Comparison of ENCODE assay signal across 8 cellular contexts in genomic region chr13:99269627-99270252, GRCh38. TPM values are rescaled to one million over a fixed set of nuclear protein-coding genes. Genes with fewer than 3 reads are reported as not detected.
DNase-seq lines count a peak whose midpoint lies in the region; ATAC-seq and TF ChIP-seq lines count a peak whose summit lies in the region.

No MANE protein-coding gene starts in this region.

- intact Hi-C loops in testis (cut with DNase I; ENCODE audit: low total_unique reads): loop anchor here (5.0 kb wide), 2 partner anchors 92 to 168 kb away; no protein-coding TSS in a partner anchor

- H3K27ac ChIP-seq in testis: peak overlapping the region in 1 of 2 donors; percentile 41

- peak; percentile 39 for DNase-seq in AG08396 (ENCODE audit: low spot score)
- no peak for DNase-seq in GM12864 (ENCODE audit: low read depth)
- DNase-seq in NCI-H2171 treated with DMSO at 0.1 percent for 48 hours (lab: John Stamatoyannopoulos, UW): peak; percentile 53
- peak; percentile 68 for DNase-seq in astrocyte of the hippocampus (ENCODE audit: low read depth, low spot score)
- peak; percentile 76 for DNase-seq in iris pigment epithelial cell (ENCODE audit: low read depth)
- DNase-seq in testis: no peak

- TF ChIP-seq CTCF in GM12864 (IDR thresholded peaks at IDR 0.05; ENCODE audit: low read depth, low read length, missing control alignments) (peak; percentile 66), testis (IDR thresholded peaks at IDR 0.05) (peak; percentile 62 to 84 (median 68))

- no peaks in the 10 kb centered on the region for H3K36me3 ChIP-seq in testis (ENCODE audit: low read depth, missing control alignments)

- ATAC-seq in HG02840 (IDR thresholded peaks at IDR 0.05; ENCODE audit: low FRiP score, unreplicated experiment): peak; percentile 65
- ATAC-seq in HG02623 (IDR thresholded peaks at IDR 0.05; ENCODE audit: unreplicated experiment): no peak

- no peaks in the 10 kb centered on the region for H3K9me3 ChIP-seq in testis

- WGBS in testis, 2 donors: 60 to 67% methylated on average over 3 of the region's 3 CpGs

- no peaks in the 10 kb centered on the region for H3K27me3 ChIP-seq in testis

- no peak for TF ChIP-seq POLR2A in testis (IDR thresholded peaks at IDR 0.05)

- H3K4me1 ChIP-seq in testis: peaks cover 15% of the 10 kb centered on the region

- H3K4me3 ChIP-seq in GM12864 (ENCODE audit: low read depth, low read length): no peak overlapping the region
- H3K4me3 ChIP-seq in testis: no peak overlapping the region

RNA-seq across cellular contexts. Expression of gene GPR18, which starts 11.6 kb away (rescaled TPM):
- total RNA-seq in testis: 10 to 100 TPM in 1 of 2 donors, 1 to 10 TPM in 1; 8.5 to 16.6 TPM
- 18.0 TPM for polyA plus RNA-seq in testis (ENCODE audit: insufficient read depth, low read depth, low replicate concordance)

RNA-seq across cellular contexts. Expression of gene GPR183, which starts 37.5 kb away (rescaled TPM):
- 1 to 10 TPM in 1 of 2 donors, under 1 TPM in 1; 0.39 to 6.9 TPM for total RNA-seq in testis
- 2.3 TPM for polyA plus RNA-seq in testis (ENCODE audit: insufficient read depth, low read depth, low replicate concordance)

Comparison
In these comparisons a context has a peak if more than half of its experiments do, and no peak if none do; other contexts are left out.
1. DNase-seq: peak in AG08396 (single experiment), NCI-H2171 treated with DMSO at 0.1 percent for 48 hours (single experiment), astrocyte of the hippocampus (single experiment) and iris pigment epithelial cell (single experiment); none in GM12864 (single experiment) and testis (single experiment).